Comparison of ENCODE assay signal across 8 cellular contexts in the genomic region with DNA sequence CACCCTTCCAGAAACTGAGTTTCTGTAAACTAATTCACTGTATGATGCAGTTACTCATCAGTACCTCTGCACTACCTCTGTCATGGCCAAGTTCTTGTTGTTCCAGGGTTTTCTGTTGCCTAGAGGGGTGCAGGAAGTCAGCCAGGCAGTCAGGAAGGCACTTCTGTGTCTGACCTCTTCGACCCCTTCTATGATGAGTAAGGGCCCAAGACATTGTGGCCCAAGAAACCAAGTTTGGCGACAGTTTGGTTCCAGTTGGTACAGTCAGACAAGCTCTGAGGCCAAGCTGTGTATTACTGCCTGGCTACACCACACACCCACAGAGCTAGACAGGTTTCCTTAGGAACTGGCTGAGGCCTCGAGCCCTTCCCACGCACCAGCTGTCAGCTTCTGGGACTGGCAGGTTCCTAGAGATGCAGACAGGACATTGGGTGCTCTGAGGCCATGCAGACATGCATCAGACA. TPM values are rescaled to one million over a fixed set of nuclear protein-coding genes. Genes with fewer than 3 reads are reported as not detected.
DNase-seq lines count a peak whose midpoint lies in the region; ATAC-seq, FAIRE-seq and TF ChIP-seq lines count a peak whose summit lies in the region.

No MANE protein-coding gene starts in this region.

- 88% methylated on average over 4 of the region's 4 CpGs; no CpG with 5 or more reads in 1 of the 2 experiments for WGBS in H1 (ENCODE audit: extremely low coverage in 1 of 2, insufficient coverage in 1 of 2, insufficient read length in 1 of 2, insufficient replicate concordance in 2 of 2, low coverage in 1 of 2, low lambda C conversion rate in 2 of 2, missing lambda C conversion rate in 1 of 2), 2 experiments

- H3K4me2 ChIP-seq in H1 (ENCODE audit: insufficient read depth in 1 of 2, low read depth in 2 of 2, low read length in 2 of 2), result no peak overlapping the region

- no peak overlapping the region for H4K91ac ChIP-seq in H1 (replicated peaks; ENCODE audit: insufficient read length, low read length)

- H4K5ac ChIP-seq in H1 (ENCODE audit: insufficient read length, low read depth, low read length), result no peak overlapping the region

- no peak for TF ChIP-seq POLR2A in H1 (IDR thresholded peaks at IDR 0.05; ENCODE audit: control extremely low read depth in 1 of 2, low read depth in 2 of 2, low read length in 2 of 2)

- DNase-seq in NCI-H1694 (lab: John Stamatoyannopoulos, UW) (peak; percentile 22), H1 (ENCODE audit: low read depth in 1 of 2, low spot score in 2 of 2) (no peak), renal cortical epithelial cell (ENCODE audit: low read depth) (peak; percentile 79), urothelium cell line (ENCODE audit: low spot score) (no peak)
- DNase-seq in effector memory CD4-positive, alpha-beta T cell, result no peak

- no peak for FAIRE-seq in H1 (lab: Jason Lieb, UNC)
- FAIRE-seq in urothelium cell line (lab: Jason Lieb, UNC), result no peak

- H2BK12ac ChIP-seq in H1 (ENCODE audit: low read depth, low read length), result peak overlapping the region; percentile 94

- CTCF ChIA-PET in H1 (lab: Charles Lee; ENCODE audit: partially characterized antibody), result interaction anchor here (0.8 to 4.0 kb wide), 13 partner anchors 9 to 198 kb away, joined by 3 to 33 read pairs (median 9); no protein-coding TSS in a partner anchor

- no peak overlapping the region for H2BK15ac ChIP-seq in H1 (ENCODE audit: low read length)

- no peak overlapping the region for H2BK120ac ChIP-seq in H1 (replicated peaks; ENCODE audit: low read depth, low read length)

- no peaks in the 10 kb centered on the region; a peak in 1 of 4 replicates for H3K79me2 ChIP-seq in H1 (ENCODE audit: control insufficient read depth in 1 of 2, insufficient read depth in 2 of 2, low read length in 2 of 2)

- peak overlapping the region; percentile 68 for H2BK5ac ChIP-seq in H1 (ENCODE audit: low read depth, low read length)

- H4K20me1 ChIP-seq in H1 (replicated peaks in 1 of 2; ENCODE audit: control insufficient read depth in 1 of 2, insufficient read depth in 2 of 2, low read length in 2 of 2), result peaks cover 0 to 4% of the 10 kb centered on the region in 2 experiments

- no peak overlapping the region for H3K9ac ChIP-seq in H1 (replicated peaks in 1 of 4; ENCODE audit: extremely low read depth in 1 of 4, low read depth in 3 of 4, low read length in 3 of 4)

- no peak for TF ChIP-seq RAD21 in H1 (IDR thresholded peaks at IDR 0.05 in 1 of 2, conservative IDR thresholded peaks at IDR 0.05 in 1 of 2; ENCODE audit: low read depth in 2 of 2, low read length in 2 of 2)

- no peak overlapping the region for H3K4me3 ChIP-seq in H1 (ENCODE audit: extremely low read depth in 1 of 4, insufficient read depth in 2 of 4, low read depth in 3 of 4, low read length in 4 of 4)
- H3K4me3 ChIP-seq in effector memory CD4-positive, alpha-beta T cell (ENCODE audit: insufficient read depth, low read depth, low read length, poor library complexity, severe bottlenecking), result no peak overlapping the region

- no peaks in the 10 kb centered on the region for H3K79me1 ChIP-seq in H1 (ENCODE audit: low read depth, low read length)

- H4K8ac ChIP-seq in H1 (ENCODE audit: extremely low read depth, insufficient read depth, low read length), result peak overlapping the region; percentile 59; the same call in 1 of the 2 replicates

- no peak overlapping the region for H3K27ac ChIP-seq in H1 (ENCODE audit: low read depth, low read length)
- H3K27ac ChIP-seq in effector memory CD4-positive, alpha-beta T cell (ENCODE audit: insufficient read depth, low read length, poor library complexity, severe bottlenecking), result no peak overlapping the region

- POLR2A ChIA-PET in H1 (lab: Charles Lee; ENCODE audit: partially characterized antibody), result interaction anchor here (1.1 to 1.6 kb wide), 5 partner anchors 12 to 80 kb away, joined by 3 to 5 read pairs (median 4); a partner anchor contains a TSS

- ATAC-seq in GM19023 (IDR thresholded peaks at IDR 0.05; ENCODE audit: unreplicated experiment) (peak; percentile 39), GM18870 (IDR thresholded peaks at IDR 0.05; ENCODE audit: unreplicated experiment) (no peak), GM21825 (IDR thresholded peaks at IDR 0.05; ENCODE audit: unreplicated experiment) (no peak)

- no peak for TF ChIP-seq EP300 in H1 (IDR thresholded peaks at IDR 0.05; ENCODE audit: borderline replicate concordance in 1 of 2, low read depth in 2 of 2, low read length in 2 of 2)

- H3K27me3 ChIP-seq in H1 (replicated peaks in 1 of 4; ENCODE audit: control insufficient read depth in 3 of 4, extremely low read depth in 1 of 4, insufficient read depth in 3 of 4, low read length in 3 of 4), result no peaks in the 10 kb centered on the region
- no peaks in the 10 kb centered on the region for H3K27me3 ChIP-seq in effector memory CD4-positive, alpha-beta T cell (replicated peaks; ENCODE audit: control insufficient read depth, insufficient read depth, low read length, poor library complexity, severe bottlenecking)

- H2AK5ac ChIP-seq in H1 (ENCODE audit: low read depth, low read length), result no peak overlapping the region

- no peak overlapping the region for H2AFZ ChIP-seq in H1 (ENCODE audit: low read length)

- no peak overlapping the region for H3K56ac ChIP-seq in H1 (replicated peaks; ENCODE audit: insufficient read length, low read depth, low read length)

- TF ChIP-seq CTCF in H1 (IDR thresholded peaks at IDR 0.05; ENCODE audit: control extremely low read depth in 1 of 3, insufficient read depth in 1 of 3, low read depth in 1 of 3, low read length in 3 of 3), result no peak

- H3K9me3 ChIP-seq in H1 (ENCODE audit: insufficient read depth in 2 of 2, low read depth in 1 of 2, low read length in 1 of 2), result no peaks in the 10 kb centered on the region
- no peaks in the 10 kb centered on the region for H3K9me3 ChIP-seq in effector memory CD4-positive, alpha-beta T cell (ENCODE audit: control insufficient read depth, low read length)

- H3K4ac ChIP-seq in H1 (replicated peaks; ENCODE audit: insufficient read length, low read depth, low read length), result no peak overlapping the region

- H2BK20ac ChIP-seq in H1 (ENCODE audit: low read length), result no peak overlapping the region

- no peaks in the 10 kb centered on the region for H3K23me2 ChIP-seq in H1 (ENCODE audit: low read depth, low read length)

- H3K14ac ChIP-seq in H1 (ENCODE audit: insufficient read length), result no peak overlapping the region

- no peak overlapping the region for H3K23ac ChIP-seq in H1 (ENCODE audit: insufficient read length)

- peaks cover 0 to 8% (median under 1%) of the 10 kb centered on the region in 4 experiments; a peak in 2 of 7 replicates for H3K4me1 ChIP-seq in H1 (replicated peaks in 1 of 4; ENCODE audit: control insufficient read depth in 3 of 4, insufficient read depth in 4 of 4, low read length in 3 of 4)
- peaks cover 14% of the 10 kb centered on the region for H3K4me1 ChIP-seq in effector memory CD4-positive, alpha-beta T cell (ENCODE audit: control insufficient read depth, insufficient read depth, low read length, poor library complexity, severe bottlenecking)

- H3K18ac ChIP-seq in H1 (ENCODE audit: extremely low read depth, low read length), result no peak overlapping the region

- H3K36me3 ChIP-seq in H1 (ENCODE audit: control insufficient read depth in 2 of 4, insufficient read depth in 4 of 4, low read length in 3 of 4), result peaks cover 0 to 11% (median 3%) of the 10 kb centered on the region in 4 experiments; a peak in 3 of 8 replicates
- H3K36me3 ChIP-seq in effector memory CD4-positive, alpha-beta T cell (ENCODE audit: control insufficient read depth, insufficient read depth, low read length), result peaks cover 13% of the 10 kb centered on the region

TF ChIP-seq in H1, 55 proteins besides CTCF, POLR2A, EP300 and RAD21:
- TF ChIP-seq SIRT6 (IDR thresholded peaks at IDR 0.05; ENCODE audit: low read length) (no peak), BCL11A (IDR thresholded peaks at IDR 0.05; ENCODE audit: low read depth in 2 of 2, low read length in 2 of 2) (no peak), KDM1A (IDR thresholded peaks at IDR 0.05; ENCODE audit: borderline replicate concordance, low read length) (no peak), JUN (IDR thresholded peaks at IDR 0.05; ENCODE audit: low read depth, low read length) (no peak), CREB1 (IDR thresholded peaks at IDR 0.05) (no peak), HDAC2 (IDR thresholded peaks at IDR 0.05; ENCODE audit: borderline replicate concordance in 1 of 2, low read depth in 2 of 2, low read length in 2 of 2) (no peak), TAF1 (IDR thresholded peaks at IDR 0.05; ENCODE audit: low read depth, low read length) (no peak), BACH1 (IDR thresholded peaks at IDR 0.05; ENCODE audit: low read length) (no peak), TCF12 (IDR thresholded peaks at IDR 0.05; ENCODE audit: low read depth, low read length) (no peak), SP4 (IDR thresholded peaks at IDR 0.05; ENCODE audit: low read length) (no peak), JUND (IDR thresholded peaks at IDR 0.05; ENCODE audit: low read length) (no peak), KDM5A (IDR thresholded peaks at IDR 0.05; ENCODE audit: low read length) (no peak), CHD1 (IDR thresholded peaks at IDR 0.05; ENCODE audit: low read depth, low read length) (no peak), SP2 (IDR thresholded peaks at IDR 0.05; ENCODE audit: low read length) (no peak), CBX5 (IDR thresholded peaks at IDR 0.05; ENCODE audit: low read depth, low read length) (no peak), TBP (IDR thresholded peaks at IDR 0.05; ENCODE audit: low read depth, low read length) (no peak)

RNA-seq across cellular contexts. Expression of a gene that starts 41.2 kb away (rescaled TPM):
- 20.5 and 20.6 TPM in 2 replicates for total RNA-seq in H1 (2021; fragmentation: NEBNext Ultra II Directional; extraction: Animal tissue kit (Norgen Biotek cat#: 25700))
- polyA plus RNA-seq in H1 (2011; rRNA removed), result 17.4 and 19.7 TPM in 2 replicates
- 18.2 TPM for polyA plus RNA-seq in H1 (2011; cell fraction: cytosol; rRNA removed)
- 24.6 TPM for polyA plus RNA-seq in H1 (2011; cell fraction: nucleus; rRNA removed)
- 17.5 to 19.6 TPM (median 19.0 TPM) in 4 replicates for polyA plus RNA-seq in H1 (2012, experiment 1 of 2)
- 20.9 TPM for polyA plus RNA-seq in H1 (2012, experiment 2 of 2)
- 19.5 TPM for polyA plus RNA-seq in H1 (2013, experiment 1 of 2)
- 17.8 TPM for polyA plus RNA-seq in H1 (2013, experiment 2 of 2)
- polyA minus RNA-seq in H1 (2011; rRNA and poly(A)+ RNA removed), result 26.8 and 29.8 TPM in 2 replicates
- polyA minus RNA-seq in H1 (2011; cell fraction: cytosol; rRNA and poly(A)+ RNA removed), result 12.5 TPM
- polyA minus RNA-seq in H1 (2011; cell fraction: nucleus; rRNA and poly(A)+ RNA removed), result 14.3 TPM
- total RNA-seq in renal cortical epithelial cell, result 16.6 and 23.4 TPM in 2 replicates

Comparison
In these comparisons a context has a peak if more than half of its experiments do, and no peak if none do; other contexts are left out.
1. DNase-seq: peak in NCI-H1694 (single experiment) and renal cortical epithelial cell (single experiment); none in H1 (0 of 2), urothelium cell line (single experiment) and effector memory CD4-positive, alpha-beta T cell (0 of 3).